26 cellular contexts compared by ENCODE assay signal in the genomic region with DNA sequence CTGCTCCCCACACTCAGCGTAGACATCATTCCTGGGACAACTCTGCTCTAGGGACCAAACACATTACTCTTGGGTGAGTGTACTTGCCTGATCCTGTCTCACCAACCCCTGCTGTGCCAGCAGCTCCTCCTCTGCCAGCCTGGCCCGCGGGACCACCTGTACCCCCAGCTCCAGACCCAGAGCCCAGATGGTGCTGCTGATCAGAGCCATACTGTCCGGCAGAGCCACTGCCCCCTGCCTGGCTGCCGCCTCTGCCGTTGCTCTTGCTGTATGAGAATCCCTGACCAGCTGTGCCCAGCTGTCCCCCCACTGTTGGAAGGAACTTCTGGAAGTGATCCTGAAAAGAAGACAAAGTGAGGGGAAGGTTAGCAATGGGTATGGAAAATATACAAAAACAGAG. TPM values are rescaled to one million over a fixed set of nuclear protein-coding genes. Genes with fewer than 3 reads are reported as not detected.
"Had no signal": no experiment of that assay in that cellular context is flagged by ENCODE, and none has a peak within 500 bp of the region (broad histone marks: within the 10 kb centered on the region; RNA-seq: fewer than 3 reads in every experiment).

No MANE protein-coding gene starts in this region.

- H3K4me3 ChIP-seq: coronary artery, esophagus muscularis mucosa, mucosa of descending colon, right lobe of liver, smooth muscle cell, stomach, suprapubic skin, tibial nerve, uterus had no signal

- H3K4me1 Mint-ChIP-seq: activated B cell treated with CpG ODN at 0.5 μM for 24 hours; memory B cell; naive B cell; stimulated activated memory B cell treated with anti-CD40 and anti-IgM and Interleukin-4, amounts not matched to agents 10 μg/mL and 1 μg/mL and 100 μg/mL, for 72 hours had no signal

- H3K36me3 Mint-ChIP-seq: memory B cell; naive B cell; stimulated activated memory B cell treated with anti-CD40 and anti-IgM and Interleukin-4, amounts not matched to agents 10 μg/mL and 1 μg/mL and 100 μg/mL, for 72 hours had no signal

- H3K27ac Mint-ChIP-seq: activated B cell treated with CpG ODN at 0.5 μM for 24 hours; activated naive CD4-positive, alpha-beta T cell treated with anti-CD3 and anti-CD28 coated beads for 36 hours; memory B cell; naive B cell; stimulated activated memory B cell treated with anti-CD40 and anti-IgM and Interleukin-4, amounts not matched to agents 10 μg/mL and 1 μg/mL and 100 μg/mL, for 72 hours had no signal

- H3K4me3 Mint-ChIP-seq: activated B cell treated with CpG ODN at 0.5 μM for 24 hours; activated naive CD4-positive, alpha-beta T cell treated with anti-CD3 and anti-CD28 coated beads for 36 hours; memory B cell; naive B cell; stimulated activated memory B cell treated with anti-CD40 and anti-IgM and Interleukin-4, amounts not matched to agents 10 μg/mL and 1 μg/mL and 100 μg/mL, for 72 hours had no signal

- ATAC-seq: left ventricle myocardium superior; mucosa of descending colon; stimulated activated memory B cell treated with anti-CD40 and anti-IgM and Interleukin-4, amounts not matched to agents 10 μg/mL and 1 μg/mL and 100 μg/mL, for 72 hours had no signal

- H3K9me3 Mint-ChIP-seq: activated B cell treated with CpG ODN at 0.5 μM for 24 hours; activated naive CD4-positive, alpha-beta T cell treated with anti-CD3 and anti-CD28 coated beads for 36 hours; memory B cell; naive B cell; stimulated activated memory B cell treated with anti-CD40 and anti-IgM and Interleukin-4, amounts not matched to agents 10 μg/mL and 1 μg/mL and 100 μg/mL, for 72 hours had no signal

- H3K36me3 ChIP-seq: esophagus muscularis mucosa, right lobe of liver, stomach, suprapubic skin, tibial nerve, uterus had no signal

- H3K27me3 ChIP-seq: esophagus muscularis mucosa, right lobe of liver, stomach, suprapubic skin, tibial nerve, uterus had no signal

- H3K4me1 ChIP-seq: esophagus muscularis mucosa, right lobe of liver, stomach, suprapubic skin, tibial nerve, uterus had no signal

- DNase-seq: activated B cell treated with CpG ODN at 0.5 μM for 24 hours; activated CD4-positive, alpha-beta T cell treated with anti-CD3 and anti-CD28 coated beads for 4 hours; activated CD4-positive, alpha-beta T cell treated with anti-CD3 and anti-CD28 coated beads, Interleukin-2, amount 50 U/mL, for 48 hours; activated naive CD4-positive, alpha-beta T cell treated with anti-CD3 and anti-CD28 coated beads for 36 hours; activated T-cell treated with anti-CD3 and anti-CD28 coated beads, Interleukin-2, amount 50 U/mL, for 48 hours; amygdala; hippocampal formation; left ventricle myocardium superior; mucosa of descending colon; naive B cell; occipital lobe; right lobe of liver; stimulated activated CD4-positive, alpha-beta T cell treated with anti-CD3 and anti-CD28 coated beads, Interleukin-15, amount 100 ng/mL, for 24 hours; stomach; T1000; uterus had no signal

- H3K27me3 Mint-ChIP-seq: activated B cell treated with CpG ODN at 0.5 μM for 24 hours; stimulated activated memory B cell treated with anti-CD40 and anti-IgM and Interleukin-4, amounts not matched to agents 10 μg/mL and 1 μg/mL and 100 μg/mL, for 72 hours had no signal

- H3K9me3 ChIP-seq: esophagus muscularis mucosa, mucosa of descending colon, right lobe of liver, stomach, suprapubic skin, tibial nerve, uterus had no signal

- H3K27ac ChIP-seq: coronary artery, esophagus muscularis mucosa, right lobe of liver, stomach, suprapubic skin, tibial nerve, uterus had no signal

RNA-seq across cellular contexts. Expression of gene MYOZ1, which starts 6.9 kb away (rescaled TPM):
- total RNA-seq: activated B cell treated with CpG ODN at 0.5 μM for 24 hours; activated naive CD4-positive, alpha-beta T cell treated with anti-CD3 and anti-CD28 coated beads for 36 hours; bronchial epithelial cell; mucosa of descending colon had no signal

RNA-seq across cellular contexts. Expression of gene SYNPO2L, which starts 21.4 kb away (rescaled TPM):
- total RNA-seq: activated B cell treated with CpG ODN at 0.5 μM for 24 hours; activated naive CD4-positive, alpha-beta T cell treated with anti-CD3 and anti-CD28 coated beads for 36 hours; bronchial epithelial cell; esophagus muscularis mucosa; frontal cortex; occipital lobe; smooth muscle cell; stomach; suprapubic skin; tibial nerve had no signal
- polyA plus RNA-seq: neural cell had no signal
